In the genomic region with DNA sequence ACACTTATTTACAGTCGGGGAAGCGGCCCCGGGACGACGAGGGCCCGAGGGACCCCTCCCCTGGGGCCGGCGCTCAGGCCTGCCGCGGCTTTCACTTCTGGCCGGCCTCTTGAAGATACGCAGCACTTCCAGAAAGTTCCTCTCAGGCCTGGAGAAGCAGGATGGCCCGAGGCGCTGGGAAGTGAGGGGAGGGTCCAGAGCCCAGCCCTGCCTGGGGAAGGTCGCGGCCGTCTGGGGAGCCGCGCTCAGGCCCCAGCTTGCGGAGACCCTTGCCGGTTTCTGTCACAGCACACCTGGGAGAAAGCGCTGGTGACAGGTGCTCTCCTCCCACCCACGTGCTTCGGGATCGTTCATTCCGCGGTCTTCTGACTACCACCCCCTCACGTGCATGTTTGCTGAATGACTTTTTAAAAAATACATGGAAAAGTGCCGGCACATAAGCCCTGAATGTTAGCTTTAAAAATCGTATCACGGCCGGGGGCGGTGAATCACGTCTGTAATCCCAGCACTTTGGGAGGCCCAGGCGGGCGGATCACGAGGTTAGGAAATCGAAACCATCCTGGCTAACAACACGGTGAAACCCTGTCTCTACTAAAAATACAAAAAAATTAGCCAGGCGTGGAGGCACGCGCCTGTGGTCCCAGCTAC, we compare ENCODE assay signal across 8 cellular contexts. TPM values are rescaled to one million over a fixed set of nuclear protein-coding genes. Genes with fewer than 3 reads are reported as not detected.
A peak's percentile ranks its signal among the peaks of the same experiment; 100 is the strongest.
DNase-seq lines count a peak whose midpoint lies in the region; ATAC-seq, FAIRE-seq and TF ChIP-seq lines count a peak whose summit lies in the region.

No MANE protein-coding gene starts in this region.

- H2BK120ac ChIP-seq in H1 (replicated peaks; ENCODE audit: low read depth, low read length): peak overlapping the region; percentile 90

- H3K79me1 ChIP-seq in H1 (ENCODE audit: low read depth, low read length): no peaks in the 10 kb centered on the region

- peak overlapping the region; percentile 96 for H3K4me3 ChIP-seq in GM23248
- peak overlapping the region; percentile 87 to 98 (median 95) for H3K4me3 ChIP-seq in H1 (ENCODE audit: extremely low read depth in 1 of 4, insufficient read depth in 2 of 4, low read depth in 3 of 4, low read length in 4 of 4)
- H3K4me3 ChIP-seq in muscle layer of duodenum (ENCODE audit: low read depth in 1 of 2, low read length in 2 of 2): peak overlapping the region; percentile 89 to 92
- peak overlapping the region; percentile 53 to 78 for H3K4me3 ChIP-seq in aorta (ENCODE audit: low read length in 2 of 2)

- no peak overlapping the region for H4K91ac ChIP-seq in H1 (replicated peaks; ENCODE audit: insufficient read length, low read length)

- no peak overlapping the region for H3K56ac ChIP-seq in H1 (replicated peaks; ENCODE audit: insufficient read length, low read depth, low read length)

- no peaks in the 10 kb centered on the region for H4K20me1 ChIP-seq in GM23248 (ENCODE audit: insufficient read depth)
- no peaks in the 10 kb centered on the region for H4K20me1 ChIP-seq in H1 (replicated peaks in 1 of 2; ENCODE audit: control insufficient read depth in 1 of 2, insufficient read depth in 2 of 2, low read length in 2 of 2)

- no peak for TF ChIP-seq RAD21 in H1 (IDR thresholded peaks at IDR 0.05 in 1 of 2, conservative IDR thresholded peaks at IDR 0.05 in 1 of 2; ENCODE audit: low read depth in 2 of 2, low read length in 2 of 2)

- peak overlapping the region; percentile 92 for H3K27ac ChIP-seq in GM23248
- no peak overlapping the region for H3K27ac ChIP-seq in H1 (ENCODE audit: low read depth, low read length)
- peak overlapping the region; percentile 94 for H3K27ac ChIP-seq in muscle layer of duodenum (ENCODE audit: low read length)
- peak overlapping the region in 1 of 2 donors; percentile 82 for H3K27ac ChIP-seq in aorta (ENCODE audit: low read depth in 1 of 2, low read length in 2 of 2)

- CTCF ChIA-PET in H1 (lab: Charles Lee; ENCODE audit: partially characterized antibody): interaction anchor here (0.9 to 3.9 kb wide), 5 partner anchors 12 to 365 kb away, joined by 3 to 27 read pairs (median 9); no protein-coding TSS in a partner anchor

- H2BK12ac ChIP-seq in H1 (ENCODE audit: low read depth, low read length): no peak overlapping the region

- FAIRE-seq in H1 (lab: Jason Lieb, UNC): no peak

- H3K14ac ChIP-seq in H1 (ENCODE audit: insufficient read length): no peak overlapping the region

- intact Hi-C loops in aorta (cut with DNase I): loop anchor here (2.0 to 5.0 kb wide), 2 partner anchors 356 kb away; a partner anchor contains a TSS

- peak overlapping the region; percentile 93 for H4K5ac ChIP-seq in H1 (ENCODE audit: insufficient read length, low read depth, low read length)

- no peak for TF ChIP-seq POLR2A in H1 (IDR thresholded peaks at IDR 0.05; ENCODE audit: control extremely low read depth in 1 of 2, low read depth in 2 of 2, low read length in 2 of 2)

- peak overlapping the region; percentile 98 for H4K8ac ChIP-seq in H1 (ENCODE audit: extremely low read depth, insufficient read depth, low read length)

- TF ChIP-seq CTCF in H1 (IDR thresholded peaks at IDR 0.05; ENCODE audit: control extremely low read depth in 1 of 3, insufficient read depth in 1 of 3, low read depth in 1 of 3, low read length in 3 of 3): no peak

- in situ Hi-C loops in GM23248 (cut with MboI) (no loop called here), SK-MEL-5 (cut with HindIII; ENCODE audit: low pct_unique_long_range_greater_than_20kb, low sequenced_read_pairs) (no loop called here)

- no peak overlapping the region for H2AK5ac ChIP-seq in H1 (ENCODE audit: low read depth, low read length)

- H3F3A ChIP-seq in GM23248 (ENCODE audit: insufficient read depth): peaks cover 29% of the 10 kb centered on the region

- H3K9me2 ChIP-seq in GM23248 (ENCODE audit: insufficient read depth): no peaks in the 10 kb centered on the region

- DNase-seq in GM23248 (peak; percentile 89), SK-MEL-5 (ENCODE audit: low read depth, low spot score) (peak; percentile 12), H1 (ENCODE audit: low read depth in 1 of 2, low spot score in 2 of 2) (no peak), aorta (peak in 1 of 2 donors; percentile 78), NCI-H446 (lab: John Stamatoyannopoulos, UW) (no peak), cerebellar nuclear complex (lab: John Stamatoyannopoulos, UW) (no peak)
- no peak for DNase-seq in activated effector memory CD4-positive, alpha-beta T cell treated with anti-CD3 and anti-CD28 coated beads, Interleukin-2, amount 50 U/mL, for 16 hours

- H3K79me2 ChIP-seq in GM23248 (ENCODE audit: insufficient read depth) (peaks cover 39% of the 10 kb centered on the region), H1 (ENCODE audit: control insufficient read depth in 1 of 2, insufficient read depth in 2 of 2, low read length in 2 of 2) (peaks cover 0 to 27% of the 10 kb centered on the region in 2 experiments; a peak in 2 of 4 replicates)

- H3K36me3 ChIP-seq in GM23248 (ENCODE audit: low read depth) (peaks cover 5% of the 10 kb centered on the region; the same call in 1 of the 2 replicates), H1 (ENCODE audit: control insufficient read depth in 2 of 4, insufficient read depth in 4 of 4, low read length in 3 of 4) (peaks cover 0 to 15% (median 4%) of the 10 kb centered on the region in 4 experiments; a peak in 2 of 8 replicates), muscle layer of duodenum (ENCODE audit: control insufficient read depth in 1 of 2, insufficient read depth in 2 of 2, low read length in 2 of 2) (peaks cover 17 to 18% of the 10 kb centered on the region in 2 donors), aorta (ENCODE audit: control insufficient read depth in 1 of 2, insufficient read depth in 2 of 2, low read length in 1 of 2) (peaks cover 0 to 1% of the 10 kb centered on the region in 2 donors)

- H3K9me3 ChIP-seq in GM23248 (ENCODE audit: low read depth) (no peaks in the 10 kb centered on the region), H1 (ENCODE audit: insufficient read depth in 2 of 2, low read depth in 1 of 2, low read length in 1 of 2) (peaks cover 7% of the 10 kb centered on the region in 2 experiments; a peak in 2 of 4 replicates), muscle layer of duodenum (ENCODE audit: control insufficient read depth in 1 of 2, low read length in 2 of 2) (no peaks in the 10 kb centered on the region), aorta (ENCODE audit: control insufficient read depth, low read length) (no peaks in the 10 kb centered on the region)

- H3K4me2 ChIP-seq in GM23248 (ENCODE audit: unreplicated experiment): peak overlapping the region; percentile 87
- H3K4me2 ChIP-seq in H1 (ENCODE audit: insufficient read depth in 1 of 2, low read depth in 2 of 2, low read length in 2 of 2): peak overlapping the region; percentile 68 to 87

- H2BK15ac ChIP-seq in H1 (ENCODE audit: low read length): no peak overlapping the region; the same call in 1 of the 2 replicates

- H3K27me3 ChIP-seq in GM23248 (replicated peaks; ENCODE audit: insufficient read depth) (no peaks in the 10 kb centered on the region), H1 (replicated peaks in 1 of 4; ENCODE audit: control insufficient read depth in 3 of 4, extremely low read depth in 1 of 4, insufficient read depth in 3 of 4, low read length in 3 of 4) (no peaks in the 10 kb centered on the region; a peak in 1 of 7 replicates), muscle layer of duodenum (ENCODE audit: low read depth, low read length) (no peaks in the 10 kb centered on the region), aorta (ENCODE audit: control insufficient read depth in 1 of 2, insufficient read depth in 2 of 2, low read length in 1 of 2) (no peaks in the 10 kb centered on the region)

- no peak overlapping the region for H3K23ac ChIP-seq in H1 (ENCODE audit: insufficient read length)

- peak; percentile 63 for ATAC-seq in aorta (ENCODE audit: low FRiP score)

- POLR2A ChIA-PET in H1 (lab: Charles Lee; ENCODE audit: partially characterized antibody): interaction anchor here (0.7 to 1.3 kb wide), 3 partner anchors 20 to 738 kb away, joined by 3 read pairs; a partner anchor contains a TSS

- peaks cover 32% of the 10 kb centered on the region for H3K4me1 ChIP-seq in GM23248 (ENCODE audit: insufficient read depth)
- peaks cover 0 to 3% (median 0%) of the 10 kb centered on the region in 4 experiments; a peak in 2 of 7 replicates for H3K4me1 ChIP-seq in H1 (replicated peaks in 1 of 4; ENCODE audit: control insufficient read depth in 3 of 4, insufficient read depth in 4 of 4, low read length in 3 of 4)
- H3K4me1 ChIP-seq in muscle layer of duodenum (ENCODE audit: control insufficient read depth in 1 of 2, insufficient read depth in 2 of 2, low read length in 2 of 2): peaks cover 15 to 28% of the 10 kb centered on the region in 2 donors
- no peaks in the 10 kb centered on the region for H3K4me1 ChIP-seq in aorta (ENCODE audit: control insufficient read depth in 1 of 2, insufficient read depth in 2 of 2, low read length in 2 of 2)

- H2AFZ ChIP-seq in GM23248 (peak overlapping the region; percentile 79), H1 (ENCODE audit: low read length) (no peak overlapping the region; the same call in 1 of the 2 replicates)

- WGBS in GM23248 (ENCODE audit: low coverage in 1 of 2, low lambda C conversion rate in 2 of 2, missing lambda C conversion rate in 2 of 2), 2 experiments: 1 to 2% methylated on average over 36 to 42 of the region's 42 CpGs
- 56% methylated on average over 40 of the region's 42 CpGs; no CpG with 5 or more reads in 1 of the 2 experiments for WGBS in H1 (ENCODE audit: extremely low coverage in 1 of 2, insufficient coverage in 1 of 2, insufficient read length in 1 of 2, insufficient replicate concordance in 2 of 2, low coverage in 1 of 2, low lambda C conversion rate in 2 of 2, missing lambda C conversion rate in 1 of 2), 2 experiments
- 34 to 37% methylated on average over 42 of the region's 42 CpGs for WGBS in aorta, 2 donors

- TF ChIP-seq EP300 in H1 (IDR thresholded peaks at IDR 0.05; ENCODE audit: borderline replicate concordance in 1 of 2, low read depth in 2 of 2, low read length in 2 of 2): no peak

- peaks cover 2% of the 10 kb centered on the region; the same call in 1 of the 2 replicates for H3K23me2 ChIP-seq in H1 (ENCODE audit: low read depth, low read length)

- H3K18ac ChIP-seq in H1 (ENCODE audit: extremely low read depth, low read length): peak overlapping the region; percentile 96

- H2BK5ac ChIP-seq in H1 (ENCODE audit: low read depth, low read length): peak overlapping the region; percentile 90

- H3K9ac ChIP-seq in GM23248 (peak overlapping the region; percentile 97), H1 (replicated peaks in 1 of 4; ENCODE audit: extremely low read depth in 1 of 4, low read depth in 3 of 4, low read length in 3 of 4) (peak overlapping the region; percentile 45 to 73 (median 67); a peak in 6 of 7 replicates)

- H2BK20ac ChIP-seq in H1 (ENCODE audit: low read length): no peak overlapping the region

- H3K4ac ChIP-seq in H1 (replicated peaks; ENCODE audit: insufficient read length, low read depth, low read length): peak overlapping the region; percentile 91

RNA-seq across cellular contexts. Expression of a gene that starts 0.7 kb away (rescaled TPM):
- 49.0 and 68.7 TPM in 2 replicates for total RNA-seq in GM23248 (2014; rRNA removed; shearing (Covaris generic))
- polyA plus RNA-seq in GM23248 (2016; fragmentation: Nextera tagmentation; extraction: Ambion mirVana) (58.3 and 58.7 TPM in 2 replicates), H1 (2011; rRNA removed) (21.8 and 26.4 TPM in 2 replicates), aorta (10 to 100 TPM; 26.8 to 64.1 TPM)
- total RNA-seq in SK-MEL-5 (2014; rRNA removed; shearing (Covaris generic)): 48.4 and 53.7 TPM in 2 replicates
- 35.5 and 45.2 TPM in 2 replicates for polyA plus RNA-seq in SK-MEL-5 (2015; cell fraction: cytosol; rRNA removed)
- 70.0 and 80.9 TPM in 2 replicates for polyA plus RNA-seq in SK-MEL-5 (2015; cell fraction: nucleus; rRNA removed)
- 24.2 and 28.0 TPM in 2 replicates for total RNA-seq in H1 (2021; fragmentation: NEBNext Ultra II Directional; extraction: Animal tissue kit (Norgen Biotek cat#: 25700))
- polyA plus RNA-seq in H1 (2011; cell fraction: cytosol; rRNA removed): 32.1 TPM
- polyA plus RNA-seq in H1 (2011; cell fraction: nucleus; rRNA removed): 21.2 TPM
- 24.5 to 35.4 TPM (median 28.9 TPM) in 4 replicates for polyA plus RNA-seq in H1 (2012, experiment 1 of 2)
- 10.0 TPM for polyA plus RNA-seq in H1 (2012, experiment 2 of 2)
- 22.1 TPM for polyA plus RNA-seq in H1 (2013, experiment 1 of 2)
- polyA plus RNA-seq in H1 (2013, experiment 2 of 2): 26.0 TPM
- 33.6 and 39.5 TPM in 2 replicates for polyA minus RNA-seq in H1 (2011; rRNA and poly(A)+ RNA removed)
- polyA minus RNA-seq in H1 (2011; cell fraction: cytosol; rRNA and poly(A)+ RNA removed): 22.0 TPM
- polyA minus RNA-seq in H1 (2011; cell fraction: nucleus; rRNA and poly(A)+ RNA removed): 38.3 TPM
- 10 to 100 TPM; 50.8 to 54.6 TPM for total RNA-seq in aorta

Comparison
In these comparisons a context has a peak if more than half of its experiments do, and no peak if none do; other contexts are left out.
1. DNase-seq: peak in GM23248 (single experiment) and SK-MEL-5 (single experiment); none in H1 (0 of 2), activated effector memory CD4-positive, alpha-beta T cell treated with anti-CD3 and anti-CD28 coated beads, Interleukin-2, amount 50 U/mL, for 16 hours (single experiment), NCI-H446 (0 of 2) and cerebellar nuclear complex (0 of 2).
2. Peak in every context shown above with its lines, with median percentiles within 50 percentile points of each other: H3K4me3 ChIP-seq.